8 cellular contexts compared by ENCODE assay signal in the genomic region with DNA sequence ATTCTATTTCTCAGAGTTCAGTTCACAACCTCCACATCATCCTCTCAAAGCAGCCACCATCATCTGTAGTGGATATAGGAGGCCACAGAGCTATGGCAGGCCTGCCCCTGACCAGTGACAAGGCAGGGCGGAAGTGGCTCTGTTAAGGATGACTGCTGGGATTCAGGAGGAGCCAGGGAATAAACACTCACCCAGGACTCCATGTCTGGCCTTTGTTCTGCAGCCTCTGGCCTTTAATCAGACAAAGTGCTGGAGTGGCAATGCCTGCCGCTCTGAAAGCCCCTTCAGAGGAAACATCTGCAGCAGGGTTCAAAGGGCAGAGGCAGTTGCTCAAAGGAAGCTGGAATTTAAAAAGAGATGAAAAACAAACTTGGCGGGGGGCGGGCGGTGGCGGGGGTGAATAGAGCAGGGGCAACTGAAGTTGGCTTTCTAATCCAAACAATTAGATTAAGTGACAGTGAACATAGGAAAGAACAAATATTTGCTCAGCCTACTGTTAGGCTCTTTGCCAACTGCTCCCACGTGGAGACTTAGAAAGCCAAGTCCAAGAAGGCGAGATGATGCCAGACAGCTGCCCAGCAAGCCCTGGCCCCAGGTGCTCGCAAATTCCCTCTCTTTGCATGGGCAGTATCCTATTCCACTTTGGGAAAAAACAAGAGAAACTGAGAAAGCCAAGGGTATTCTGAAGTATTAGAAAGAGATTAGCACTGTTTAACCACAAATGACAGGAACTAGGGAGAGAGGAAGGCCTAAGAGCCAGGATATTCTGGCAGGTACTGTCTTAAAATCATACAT. TPM values are rescaled to one million over a fixed set of nuclear protein-coding genes. Genes with fewer than 3 reads are reported as not detected.
DNase-seq lines count a peak whose midpoint lies in the region; ATAC-seq and TF ChIP-seq lines count a peak whose summit lies in the region.

No MANE protein-coding gene starts in this region.

- H3K27ac ChIP-seq in angular gyrus (ENCODE audit: low read depth, low read length) (peak overlapping the region; percentile 48), breast epithelium (peak overlapping the region in 1 of 2 donors; percentile 35)

- peak overlapping the region; percentile 46 for H3K27ac Mint-ChIP-seq in nephron progenitor cell

- intact Hi-C loops in breast epithelium (cut with DNase I; ENCODE audit: low total_unique reads): no loop called here

- H3K9me3 Mint-ChIP-seq in nephron progenitor cell: peaks cover 54% of the 10 kb centered on the region

- no peak for ATAC-seq in GM18873 (IDR thresholded peaks at IDR 0.05; ENCODE audit: low FRiP score, unreplicated experiment)

- TF ChIP-seq POLR2A in breast epithelium (IDR thresholded peaks at IDR 0.05): no peak

- no peak for TF ChIP-seq CTCF in nephron progenitor cell (IDR thresholded peaks at IDR 0.05)
- TF ChIP-seq CTCF in breast epithelium (IDR thresholded peaks at IDR 0.05): no peak

- DNase-seq in DMS53 (lab: John Stamatoyannopoulos, UW): peak; percentile 98
- DNase-seq in NCI-H187 (lab: John Stamatoyannopoulos, UW): peak; percentile 80 to 91
- DNase-seq in nephron progenitor cell: no peak
- no peak for DNase-seq in NK-92 (lab: John Stamatoyannopoulos, UW; ENCODE audit: unreplicated experiment)
- DNase-seq in activated T-cell treated with anti-CD3 and anti-CD28 coated beads, Interleukin-2, amount 50 U/mL, for 1 hour: no peak
- no peak for DNase-seq in breast epithelium (ENCODE audit: low spot score in 2 of 2)

- H3K4me1 Mint-ChIP-seq in nephron progenitor cell: peaks cover 47% of the 10 kb centered on the region

- H3K36me3 ChIP-seq in breast epithelium: no peaks in the 10 kb centered on the region

- no peaks in the 10 kb centered on the region for H3K36me3 Mint-ChIP-seq in nephron progenitor cell (ENCODE audit: low read depth)

- H3K27me3 Mint-ChIP-seq in nephron progenitor cell (ENCODE audit: low read depth, poor library complexity): no peaks in the 10 kb centered on the region

- no peak overlapping the region for H3K4me3 ChIP-seq in breast epithelium

- peaks cover 0 to 4% of the 10 kb centered on the region in 2 donors for H3K27me3 ChIP-seq in breast epithelium

- H3K4me1 ChIP-seq in breast epithelium: no peaks in the 10 kb centered on the region

- no peak overlapping the region for H3K4me3 Mint-ChIP-seq in nephron progenitor cell

- no peaks in the 10 kb centered on the region for H3K9me3 ChIP-seq in breast epithelium

RNA-seq across cellular contexts. Expression of a gene that starts 5.5 kb away (rescaled TPM):
- total RNA-seq in breast epithelium: 10 to 100 TPM; 19.3 to 55.4 (median 24.3) TPM

RNA-seq across cellular contexts. Expression of a gene that starts 34.7 kb away (rescaled TPM):
- total RNA-seq in breast epithelium: not detected

RNA-seq across cellular contexts. Expression of a gene that starts 37.1 kb away (rescaled TPM):
- total RNA-seq in breast epithelium: 10 to 100 TPM; 23.2 to 41.0 (median 40.5) TPM

RNA-seq across cellular contexts. Expression of a gene that starts 48.9 kb away (rescaled TPM):
- 1 to 10 TPM; 3.9 to 8.5 (median 5.3) TPM for total RNA-seq in breast epithelium

Comparison
In these comparisons a context has a peak if more than half of its experiments do, and no peak if none do; other contexts are left out.
1. DNase-seq: peak in DMS53 (single experiment) and NCI-H187 (2 of 2); none in nephron progenitor cell (single experiment), NK-92 (single experiment), activated T-cell treated with anti-CD3 and anti-CD28 coated beads, Interleukin-2, amount 50 U/mL, for 1 hour (single experiment) and breast epithelium (0 of 2).